10 cellular contexts compared by ENCODE assay signal in genomic region chr6:18327621-18328548, GRCh38. TPM values are rescaled to one million over a fixed set of nuclear protein-coding genes. Genes with fewer than 3 reads are reported as not detected.
A peak's percentile ranks its signal among the peaks of the same experiment; 100 is the strongest.
DNase-seq lines count a peak whose midpoint lies in the region; ATAC-seq and TF ChIP-seq lines count a peak whose summit lies in the region.
"Had no signal": no experiment of that assay in that cellular context is flagged by ENCODE, and none has a peak within 500 bp of the region (broad histone marks: within the 10 kb centered on the region; RNA-seq: fewer than 3 reads in every experiment).

No MANE protein-coding gene starts in this region.

- no peak for ATAC-seq in HG03045 (IDR thresholded peaks at IDR 0.05; ENCODE audit: unreplicated experiment)

- no peaks in the 10 kb centered on the region for H3K79me2 ChIP-seq in neural progenitor cell (ENCODE audit: low read depth)

- H2AFZ ChIP-seq in neural progenitor cell (replicated peaks) = no peak overlapping the region

- no peak overlapping the region for H3K27ac ChIP-seq in neural progenitor cell

- H3K9me3 ChIP-seq in neural progenitor cell (ENCODE audit: low read depth) = no peaks in the 10 kb centered on the region

- H3K4me3 ChIP-seq in GM06990 (replicated peaks; ENCODE audit: low read depth, low read length) (no peak overlapping the region), neural progenitor cell (no peak overlapping the region)

- intact Hi-C loops in dendritic cell treated with granulocyte-macrophage colony-stimulating factor and Interleukin-4, amounts not matched to agents 40 ng/mL and 50 ng/mL, for 4 days (cut with micrococcal nuclease) = loop anchor here (10.0 kb wide), 1 partner anchor 173 kb away; the partner anchor contains the start of genes KDM1B and TPMT
- intact Hi-C loops in Calu3 (cut with micrococcal nuclease; ENCODE audit: unreplicated experiment) = loop anchor here (10.0 kb wide), 1 partner anchor 267 kb away; no protein-coding TSS in a partner anchor

- H3K4me2 ChIP-seq in neural progenitor cell = no peak overlapping the region

- no peak overlapping the region for H3K4me3 Mint-ChIP-seq in dendritic cell treated with granulocyte-macrophage colony-stimulating factor and Interleukin-4, amounts not matched to agents 40 ng/mL and 50 ng/mL, for 4 days
- no peak overlapping the region for H3K4me3 Mint-ChIP-seq in neural progenitor cell
- no peak overlapping the region for H3K4me3 Mint-ChIP-seq in Calu3 (ENCODE audit: low read depth, unreplicated experiment)
- H3K4me3 Mint-ChIP-seq: stimulated activated effector memory CD8-positive, alpha-beta T cell treated with anti-CD3 and anti-CD28 coated beads, Interleukin-12 subunit alpha, Interleukin-12 subunit beta, amount 100 ng/mL, for 72 hours had no signal

- DNase-seq in GM06990 (ENCODE audit: extremely low read depth, insufficient read length) = peak; percentile 26
- DNase-seq in MV-4-11 (lab: John Stamatoyannopoulos, UW) = peak; percentile 70
- DNase-seq in neural progenitor cell (ENCODE audit: low spot score) = peak; percentile 18
- no peak for DNase-seq in activated CD4-positive, CD25-positive, alpha-beta regulatory T cell (lab: John Stamatoyannopoulos, UW)
- DNase-seq in stimulated activated CD4-positive, alpha-beta T cell treated with anti-CD3 and anti-CD28 coated beads, Interleukin-12 subunit alpha, Interleukin-12 subunit beta, amount 100 ng/mL, for 4 hours = no peak
- DNase-seq in Calu3 = no peak
- DNase-seq: T1000 had no signal

- H3K36me3 ChIP-seq in GM06990 (ENCODE audit: control insufficient read depth, insufficient read depth, low read length) = no peaks in the 10 kb centered on the region
- no peaks in the 10 kb centered on the region for H3K36me3 ChIP-seq in neural progenitor cell

- no peaks in the 10 kb centered on the region for H4K20me1 ChIP-seq in neural progenitor cell (ENCODE audit: low read depth)

- TF ChIP-seq CTCF in GM06990 (IDR thresholded peaks at IDR 0.05; ENCODE audit: insufficient read depth, low read length, poor library complexity, severe bottlenecking) = no peak
- no peak for TF ChIP-seq CTCF in neural progenitor cell (IDR thresholded peaks at IDR 0.05)
- TF ChIP-seq CTCF in Calu3 (IDR thresholded peaks at IDR 0.05; ENCODE audit: unreplicated experiment) = no peak

- CTCF ChIA-PET in Calu3 (lab: Charles Lee) = no interaction called here

- H3K27ac Mint-ChIP-seq in dendritic cell treated with granulocyte-macrophage colony-stimulating factor and Interleukin-4, amounts not matched to agents 40 ng/mL and 50 ng/mL, for 4 days = peak overlapping the region; percentile 97
- H3K27ac Mint-ChIP-seq in neural progenitor cell (peak overlapping the region; percentile 67), Calu3 (ENCODE audit: unreplicated experiment) (no peak overlapping the region)
- H3K27ac Mint-ChIP-seq: stimulated activated effector memory CD8-positive, alpha-beta T cell treated with anti-CD3 and anti-CD28 coated beads, Interleukin-12 subunit alpha, Interleukin-12 subunit beta, amount 100 ng/mL, for 72 hours had no signal

- no peaks in the 10 kb centered on the region for H3K36me3 Mint-ChIP-seq in dendritic cell treated with granulocyte-macrophage colony-stimulating factor and Interleukin-4, amounts not matched to agents 40 ng/mL and 50 ng/mL, for 4 days (ENCODE audit: low read depth)
- H3K36me3 Mint-ChIP-seq in neural progenitor cell = no peaks in the 10 kb centered on the region
- no peaks in the 10 kb centered on the region for H3K36me3 Mint-ChIP-seq in Calu3 (ENCODE audit: insufficient read depth, unreplicated experiment)
- H3K36me3 Mint-ChIP-seq: stimulated activated effector memory CD8-positive, alpha-beta T cell treated with anti-CD3 and anti-CD28 coated beads, Interleukin-12 subunit alpha, Interleukin-12 subunit beta, amount 100 ng/mL, for 72 hours had no signal

- BruUV-seq in Calu3 (replicated peaks; lab: Mats Ljungman, UMichigan) = no TSS peak

- no peaks in the 10 kb centered on the region for H3K4me1 ChIP-seq in neural progenitor cell

- no peaks in the 10 kb centered on the region for H3K9me3 Mint-ChIP-seq in dendritic cell treated with granulocyte-macrophage colony-stimulating factor and Interleukin-4, amounts not matched to agents 40 ng/mL and 50 ng/mL, for 4 days
- no peaks in the 10 kb centered on the region for H3K9me3 Mint-ChIP-seq in neural progenitor cell
- no peaks in the 10 kb centered on the region for H3K9me3 Mint-ChIP-seq in Calu3 (ENCODE audit: low read depth, unreplicated experiment)
- H3K9me3 Mint-ChIP-seq: stimulated activated effector memory CD8-positive, alpha-beta T cell treated with anti-CD3 and anti-CD28 coated beads, Interleukin-12 subunit alpha, Interleukin-12 subunit beta, amount 100 ng/mL, for 72 hours had no signal

- H3F3A ChIP-seq in neural progenitor cell (ENCODE audit: low read depth) = no peaks in the 10 kb centered on the region

- H3K4me1 Mint-ChIP-seq in dendritic cell treated with granulocyte-macrophage colony-stimulating factor and Interleukin-4, amounts not matched to agents 40 ng/mL and 50 ng/mL, for 4 days (ENCODE audit: low read depth) = peaks cover 70% of the 10 kb centered on the region
- peaks cover 13% of the 10 kb centered on the region for H3K4me1 Mint-ChIP-seq in neural progenitor cell
- no peaks in the 10 kb centered on the region for H3K4me1 Mint-ChIP-seq in Calu3 (ENCODE audit: low read depth, unreplicated experiment)

- H3K9ac ChIP-seq in neural progenitor cell = no peak overlapping the region

- no peaks in the 10 kb centered on the region for H3K27me3 ChIP-seq in GM06990 (replicated peaks; ENCODE audit: control insufficient read depth, insufficient read depth, low read length)
- H3K27me3 ChIP-seq in neural progenitor cell = no peaks in the 10 kb centered on the region

- no peaks in the 10 kb centered on the region for H3K27me3 Mint-ChIP-seq in dendritic cell treated with granulocyte-macrophage colony-stimulating factor and Interleukin-4, amounts not matched to agents 40 ng/mL and 50 ng/mL, for 4 days
- H3K27me3 Mint-ChIP-seq in neural progenitor cell (ENCODE audit: insufficient read depth, low read depth) = no peaks in the 10 kb centered on the region
- no peaks in the 10 kb centered on the region for H3K27me3 Mint-ChIP-seq in Calu3 (ENCODE audit: unreplicated experiment)

RNA-seq across cellular contexts. Expression of gene RNF144B, which starts 59.3 kb away (rescaled TPM):
- 0.15 and 0.75 TPM in 2 replicates for total RNA-seq in neural progenitor cell (ENCODE audit: low replicate concordance)
- total RNA-seq in Calu3 (2022) = 7.4 and 12.1 TPM in 2 replicates

Comparison
In these comparisons a context has a peak if more than half of its experiments do, and no peak if none do; other contexts are left out.
1. DNase-seq: peak in GM06990 (single experiment), MV-4-11 (single experiment) and neural progenitor cell (single experiment); none in activated CD4-positive, CD25-positive, alpha-beta regulatory T cell (0 of 4), stimulated activated CD4-positive, alpha-beta T cell treated with anti-CD3 and anti-CD28 coated beads, Interleukin-12 subunit alpha, Interleukin-12 subunit beta, amount 100 ng/mL, for 4 hours (single experiment) and Calu3 (single experiment).